In genomic region chrX:24156177-24156576, GRCh38 we compare ENCODE assay signal across 20 cellular contexts. TPM values are rescaled to one million over a fixed set of nuclear protein-coding genes. Genes with fewer than 3 reads are reported as not detected.
DNase-seq lines count a peak whose midpoint lies in the region; ATAC-seq and TF ChIP-seq lines count a peak whose summit lies in the region.
"Had no signal": no experiment of that assay in that cellular context is flagged by ENCODE, and none has a peak within 500 bp of the region (broad histone marks: within the 10 kb centered on the region; RNA-seq: fewer than 3 reads in every experiment).

No MANE protein-coding gene starts in this region.

- H3K27me3 Mint-ChIP-seq in stimulated activated naive CD8-positive, alpha-beta T cell treated with anti-CD3 and anti-CD28 coated beads, Interleukin-15, Interleukin-2, amounts not matched to agents 100 ng/mL and 50 ng/mL, for 24 hours = no peaks in the 10 kb centered on the region
- H3K27me3 Mint-ChIP-seq in WTC11 (ENCODE audit: low read depth) (no peaks in the 10 kb centered on the region), immature natural killer cell (ENCODE audit: low read depth in 3 of 3) (no peaks in the 10 kb centered on the region)

- no peaks in the 10 kb centered on the region for H3K9me3 Mint-ChIP-seq in stimulated activated naive CD8-positive, alpha-beta T cell treated with anti-CD3 and anti-CD28 coated beads, Interleukin-15, Interleukin-2, amounts not matched to agents 100 ng/mL and 50 ng/mL, for 24 hours
- H3K9me3 Mint-ChIP-seq in WTC11 (no peaks in the 10 kb centered on the region), immature natural killer cell (no peaks in the 10 kb centered on the region)

- POLR2A ChIA-PET in WTC11 (lab: Charles Lee) = no interaction called here

- H3K4me3 Mint-ChIP-seq in stimulated activated naive CD8-positive, alpha-beta T cell treated with anti-CD3 and anti-CD28 coated beads, Interleukin-15, Interleukin-2, amounts not matched to agents 100 ng/mL and 50 ng/mL, for 24 hours = peak overlapping the region; percentile 47
- no peak overlapping the region for H3K4me3 Mint-ChIP-seq in WTC11
- peak overlapping the region in 4 of 5 donors; percentile 0 to 61 (median 16) for H3K4me3 Mint-ChIP-seq in immature natural killer cell

- peak overlapping the region; percentile 66 for H3K27ac Mint-ChIP-seq in stimulated activated naive CD8-positive, alpha-beta T cell treated with anti-CD3 and anti-CD28 coated beads, Interleukin-15, Interleukin-2, amounts not matched to agents 100 ng/mL and 50 ng/mL, for 24 hours
- H3K27ac Mint-ChIP-seq in WTC11 = 0 out of 2 replicates have a peak overlapping the region, but pooled peaks have one; percentile 41
- H3K27ac Mint-ChIP-seq in immature natural killer cell = peak overlapping the region in 5 of 6 donors; percentile 3 to 68 (median 30)

- no peak for DNase-seq in stimulated activated naive CD8-positive, alpha-beta T cell treated with anti-CD3 and anti-CD28 coated beads, Interleukin-15, Interleukin-2, amounts not matched to agents 100 U/mL and 50 U/mL, for 24 hours
- no peak for DNase-seq in WTC11 (ENCODE audit: low spot score)
- no peak for DNase-seq in immature natural killer cell
- no peak for DNase-seq in cardiac septum (ENCODE audit: low spot score)
- no peak for DNase-seq in HuH-7 (ENCODE audit: low spot score)
- DNase-seq: activated CD8-positive, alpha-beta memory T cell treated with anti-CD3 and anti-CD28 coated beads, Interleukin-2, amount 50 U/mL, for 48 hours; AML-193; caudate nucleus; DMS 273 treated with DMSO at 0.1 percent for 48 hours; effector CD4-positive, alpha-beta T cell; GDM1; left ventricle myocardium inferior; NCI-H1092 treated with DMSO at 0.1 percent for 48 hours; NCI-H524 treated with DMSO at 0.1 percent for 48 hours; sigmoid colon; stimulated activated CD4-positive, alpha-beta T cell treated with anti-CD3 and anti-CD28 coated beads, Interleukin-1b, Interleukin-23, amount 100 ng/mL, for 48 hours had no signal

- peaks cover 44% of the 10 kb centered on the region for H3K36me3 Mint-ChIP-seq in stimulated activated naive CD8-positive, alpha-beta T cell treated with anti-CD3 and anti-CD28 coated beads, Interleukin-15, Interleukin-2, amounts not matched to agents 100 ng/mL and 50 ng/mL, for 24 hours (ENCODE audit: low read depth)
- peaks cover 5% of the 10 kb centered on the region; the same call in 1 of the 2 replicates for H3K36me3 Mint-ChIP-seq in WTC11
- peaks cover 0 to 3% (median 0%) of the 10 kb centered on the region in 3 donors for H3K36me3 Mint-ChIP-seq in immature natural killer cell

- CTCF ChIA-PET in WTC11 (lab: Charles Lee) = interaction anchor here (0.5 kb wide), 1 partner anchor 86 kb away, joined by 4 read pairs; no protein-coding TSS in a partner anchor

- ATAC-seq in stimulated activated naive CD8-positive, alpha-beta T cell treated with anti-CD3 and anti-CD28 coated beads, Interleukin-15, Interleukin-2, amounts not matched to agents 100 U/mL and 50 U/mL, for 24 hours = no peak
- ATAC-seq in WTC11 = no peak
- ATAC-seq in GM21786 (IDR thresholded peaks at IDR 0.05; ENCODE audit: unreplicated experiment) = no peak
- ATAC-seq in GM21381 (IDR thresholded peaks at IDR 0.05; ENCODE audit: unreplicated experiment) = no peak
- ATAC-seq: Right ventricle myocardium inferior had no signal

- no peak for TF ChIP-seq CTCF in WTC11 (IDR thresholded peaks at IDR 0.05)

- intact Hi-C loops in cardiac septum (cut with DNase I) = no loop called here

- H3K4me1 Mint-ChIP-seq in stimulated activated naive CD8-positive, alpha-beta T cell treated with anti-CD3 and anti-CD28 coated beads, Interleukin-15, Interleukin-2, amounts not matched to agents 100 ng/mL and 50 ng/mL, for 24 hours (ENCODE audit: low read depth) = peaks cover 68% of the 10 kb centered on the region
- H3K4me1 Mint-ChIP-seq in WTC11 (peaks cover 29% of the 10 kb centered on the region), immature natural killer cell (peaks cover 78 to 100% of the 10 kb centered on the region in 2 donors)

TF ChIP-seq in WTC11, 78 proteins besides CTCF, POLR2A, EP300 and RAD21:
- no peak for TF ChIP-seq ZNF219 (CRISPR knock-in tag; IDR thresholded peaks at IDR 0.05; ENCODE audit: borderline replicate concordance)
- no peak for TF ChIP-seq SMAD4 (CRISPR knock-in tag; IDR thresholded peaks at IDR 0.05)
- no peak for TF ChIP-seq FOXP1 (CRISPR knock-in tag; IDR thresholded peaks at IDR 0.05; ENCODE audit: borderline replicate concordance)
- TF ChIP-seq CREM (CRISPR knock-in tag; IDR thresholded peaks at IDR 0.05) = no peak
- no peak for TF ChIP-seq ZBTB21 (CRISPR knock-in tag; IDR thresholded peaks at IDR 0.05; ENCODE audit: borderline replicate concordance)
- TF ChIP-seq PREB (CRISPR knock-in tag; IDR thresholded peaks at IDR 0.05; ENCODE audit: borderline replicate concordance) = no peak
- TF ChIP-seq GTF2I (CRISPR knock-in tag; conservative IDR thresholded peaks at IDR 0.05) = no peak
- no peak for TF ChIP-seq TEAD1 (CRISPR knock-in tag; IDR thresholded peaks at IDR 0.05)
- no peak for TF ChIP-seq IRF1 (CRISPR knock-in tag; IDR thresholded peaks at IDR 0.05)
- no peak for TF ChIP-seq USF1 (CRISPR knock-in tag; IDR thresholded peaks at IDR 0.05)

RNA-seq across cellular contexts. Expression of gene ZFX, which starts 6.6 kb away (rescaled TPM):
- total RNA-seq in WTC11 (2021) (19.3 to 24.3 TPM (median 23.4 TPM) in 3 replicates), cardiac septum (57.2 TPM)
- 10 to 100 TPM; 27.6 to 46.7 (median 38.6) TPM for polyA plus RNA-seq in immature natural killer cell
